Comparison of ENCODE assay signal across 8 cellular contexts in genomic region chr5:119287547-119288073, GRCh38.
DNase-seq lines count a peak whose midpoint lies in the region; ATAC-seq and TF ChIP-seq lines count a peak whose summit lies in the region.

No MANE protein-coding gene starts in this region.

- peak in 2 of 3 donors; percentile 38 to 88 for DNase-seq in CD4-positive, CD25-positive, alpha-beta regulatory T cell
- DNase-seq in NCI-H226, result peak; percentile 72
- DNase-seq in astrocyte of the hippocampus (ENCODE audit: low read depth, low spot score), result peak; percentile 61
- DNase-seq in stimulated activated naive CD4-positive, alpha-beta T cell (lab: John Stamatoyannopoulos, UW), result peak; percentile 22 to 71 (median 49)
- no peak for DNase-seq in HEK293T (ENCODE audit: extremely low spot score)
- DNase-seq in germinal center (ENCODE audit: low spot score), result no peak
- no peak for DNase-seq in cerebellar nuclear complex (lab: John Stamatoyannopoulos, UW)

- H3K9me3 ChIP-seq in CD4-positive, CD25-positive, alpha-beta regulatory T cell (ENCODE audit: control insufficient read depth in 2 of 2, low read length in 2 of 2), result no peaks in the 10 kb centered on the region

- H3K36me3 ChIP-seq in CD4-positive, CD25-positive, alpha-beta regulatory T cell (ENCODE audit: control insufficient read depth, insufficient read depth, low read length), result peaks cover 8% of the 10 kb centered on the region

- peak overlapping the region; percentile 45 to 89 (median 84) for H3K4me3 Mint-ChIP-seq in CD4-positive, CD25-positive, alpha-beta regulatory T cell

- H3K27me3 Mint-ChIP-seq in CD4-positive, CD25-positive, alpha-beta regulatory T cell, result no peaks in the 10 kb centered on the region

- H3K4me1 ChIP-seq in CD4-positive, CD25-positive, alpha-beta regulatory T cell (ENCODE audit: control insufficient read depth, insufficient read depth, low read length, poor library complexity, severe bottlenecking), result peaks cover 98% of the 10 kb centered on the region

- H3K27me3 ChIP-seq in CD4-positive, CD25-positive, alpha-beta regulatory T cell (ENCODE audit: control insufficient read depth, insufficient read depth, low read length), result no peaks in the 10 kb centered on the region

- CTCF ChIA-PET in HEK293T (lab: Yijun Ruan, JAX), result no interaction called here

- H3K27ac ChIP-seq in CD4-positive, CD25-positive, alpha-beta regulatory T cell (ENCODE audit: insufficient read depth, low read length, poor library complexity, severe bottlenecking), result peak overlapping the region; percentile 81

- H3K4me3 ChIP-seq in CD4-positive, CD25-positive, alpha-beta regulatory T cell (ENCODE audit: low read depth, low read length), result peak overlapping the region; percentile 88

- peaks cover 68 to 99% (median 91%) of the 10 kb centered on the region in 4 donors for H3K4me1 Mint-ChIP-seq in CD4-positive, CD25-positive, alpha-beta regulatory T cell

- H3K9me3 Mint-ChIP-seq in CD4-positive, CD25-positive, alpha-beta regulatory T cell, result peaks cover 0 to 4% (median 0%) of the 10 kb centered on the region in 7 donors

- peak; percentile 60 to 61 for ATAC-seq in CD4-positive, CD25-positive, alpha-beta regulatory T cell (ENCODE audit: low read depth in 2 of 2)
- peak; percentile 40 for ATAC-seq in GM21526 (IDR thresholded peaks at IDR 0.05; ENCODE audit: low FRiP score, unreplicated experiment)

- POLR2A ChIA-PET in HEK293T (lab: Yijun Ruan, JAX), result interaction anchor here (1.0 kb wide), 1 partner anchor 38 kb away, joined by 3 read pairs; no protein-coding TSS in a partner anchor

- peak overlapping the region; percentile 89 to 99 (median 92) for H3K27ac Mint-ChIP-seq in CD4-positive, CD25-positive, alpha-beta regulatory T cell

- H3K36me3 Mint-ChIP-seq in CD4-positive, CD25-positive, alpha-beta regulatory T cell, result peaks cover 21% of the 10 kb centered on the region

TF ChIP-seq in HEK293T, 16 proteins besides CTCF, POLR2A, EP300 and RAD21:
- TF ChIP-seq CTBP1 (IDR thresholded peaks at IDR 0.05; ENCODE audit: borderline replicate concordance) (no peak), BHLHE40 (IDR thresholded peaks at IDR 0.05; ENCODE audit: borderline replicate concordance) (no peak), ARNT (IDR thresholded peaks at IDR 0.05) (no peak), L3MBTL2 (conservative IDR thresholded peaks at IDR 0.05) (no peak), ZNF384 (IDR thresholded peaks at IDR 0.05) (no peak), LEF1 (IDR thresholded peaks at IDR 0.05; ENCODE audit: borderline replicate concordance) (no peak), HDGF (IDR thresholded peaks at IDR 0.05; ENCODE audit: borderline replicate concordance) (no peak), FOXK2 (IDR thresholded peaks at IDR 0.05) (no peak), ELF4 (IDR thresholded peaks at IDR 0.05) (no peak), SP1 (IDR thresholded peaks at IDR 0.05) (no peak), TARDBP (IDR thresholded peaks at IDR 0.05) (no peak), NFRKB (IDR thresholded peaks at IDR 0.05) (no peak), SUZ12 (IDR thresholded peaks at IDR 0.05) (no peak), FOXM1 (IDR thresholded peaks at IDR 0.05; ENCODE audit: borderline replicate concordance) (no peak), PKNOX1 (IDR thresholded peaks at IDR 0.05) (no peak), FOXA1 (IDR thresholded peaks at IDR 0.05) (no peak)

Comparison
In these comparisons a context has a peak if more than half of its experiments do, and no peak if none do; other contexts are left out.
1. DNase-seq: peak in CD4-positive, CD25-positive, alpha-beta regulatory T cell (2 of 3), NCI-H226 (single experiment), astrocyte of the hippocampus (single experiment) and stimulated activated naive CD4-positive, alpha-beta T cell (6 of 6); none in HEK293T (single experiment), germinal center (single experiment) and cerebellar nuclear complex (0 of 2).